ENCODE assay signal across 1 cellular context in genomic region chr7:100509213-100509612, GRCh38.
TF ChIP-seq lines count a peak whose summit lies in the region.

No MANE protein-coding gene starts in this region.

TF ChIP-seq in H1, 55 proteins besides CTCF, POLR2A, EP300 and RAD21:
- no peak for TF ChIP-seq SIN3A (conservative IDR thresholded peaks at IDR 0.05 in 1 of 2, IDR thresholded peaks at IDR 0.05 in 1 of 2; ENCODE audit: low read depth in 1 of 2, low read length in 2 of 2)
- TF ChIP-seq JUND (IDR thresholded peaks at IDR 0.05; ENCODE audit: low read length): no peak
- no peak for TF ChIP-seq ZNF274 (IDR thresholded peaks at IDR 0.05; ENCODE audit: borderline replicate concordance, extremely low read depth, low read length)
- TF ChIP-seq SUZ12 (IDR thresholded peaks at IDR 0.05; ENCODE audit: low read length): no peak
- no peak for TF ChIP-seq NANOG (IDR thresholded peaks at IDR 0.05; ENCODE audit: insufficient read depth, low read depth, low read length, poor library complexity, severe bottlenecking)
- no peak for TF ChIP-seq NRF1 (IDR thresholded peaks at IDR 0.05; ENCODE audit: low read depth, low read length)
- TF ChIP-seq EZH2 (IDR thresholded peaks at IDR 0.05; ENCODE audit: low read depth, low read length, severe bottlenecking): no peak
- TF ChIP-seq YY1 (IDR thresholded peaks at IDR 0.05; ENCODE audit: low read depth, low read length): no peak
- TF ChIP-seq RNF2 (IDR thresholded peaks at IDR 0.05; ENCODE audit: borderline replicate concordance, low read depth, low read length, missing control alignments, poor library complexity, severe bottlenecking): no peak
- TF ChIP-seq ASH2L (IDR thresholded peaks at IDR 0.05; ENCODE audit: low read length): no peak
- no peak for TF ChIP-seq CHD2 (IDR thresholded peaks at IDR 0.05; ENCODE audit: low read length)
- no peak for TF ChIP-seq CTBP2 (IDR thresholded peaks at IDR 0.05; ENCODE audit: borderline replicate concordance, insufficient read depth, insufficient read length, low read length)
- no peak for TF ChIP-seq GTF2F1 (IDR thresholded peaks at IDR 0.05; ENCODE audit: borderline replicate concordance, low read depth, low read length)
- no peak for TF ChIP-seq TAF7 (optimal IDR thresholded peaks at IDR 0.05; ENCODE audit: borderline replicate concordance, low read depth, low read length)
- TF ChIP-seq MAFK (IDR thresholded peaks at IDR 0.05; ENCODE audit: low read depth, low read length): no peak
- TF ChIP-seq CEBPB (IDR thresholded peaks at IDR 0.05; ENCODE audit: low read depth, low read length): no peak
- no peak for TF ChIP-seq POLR2AphosphoS5 (IDR thresholded peaks at IDR 0.05; ENCODE audit: low read depth, low read length)
- TF ChIP-seq POU5F1 (IDR thresholded peaks at IDR 0.05; ENCODE audit: low read depth, low read length): no peak
- TF ChIP-seq CBX8 (IDR thresholded peaks at IDR 0.05; ENCODE audit: borderline replicate concordance, low read depth, low read length): no peak
- no peak for TF ChIP-seq TBP (IDR thresholded peaks at IDR 0.05; ENCODE audit: low read depth, low read length)
